In genomic region chr4:170026253-170026991, GRCh38 we compare ENCODE assay signal across 8 cellular contexts. TPM values are rescaled to one million over a fixed set of nuclear protein-coding genes. Genes with fewer than 3 reads are reported as not detected.
DNase-seq lines count a peak whose midpoint lies in the region; ATAC-seq and TF ChIP-seq lines count a peak whose summit lies in the region.

Gene MFAP3L (minus strand): TSS chr4:170026395. CDS start chr4:170005877, 20,518 bp downstream.

- peaks cover 44% of the 10 kb centered on the region for H3K27me3 ChIP-seq in HUES48 (ENCODE audit: control insufficient read depth, insufficient read depth, low read length)
- H3K27me3 ChIP-seq in RWPE2 (ENCODE audit: insufficient read depth, poor library complexity, severe bottlenecking) = no peaks in the 10 kb centered on the region
- peaks cover 15% of the 10 kb centered on the region for H3K27me3 ChIP-seq in neural cell (ENCODE audit: insufficient read depth, low read depth, low read length)

- H3K4me1 ChIP-seq in HUES48 (ENCODE audit: control insufficient read depth, insufficient read depth, low read length) = peaks cover 6% of the 10 kb centered on the region; the same call in 1 of the 2 replicates
- peaks cover 8% of the 10 kb centered on the region for H3K4me1 ChIP-seq in RWPE2 (ENCODE audit: insufficient read depth, poor library complexity, severe bottlenecking)

- no peak for TF ChIP-seq EP300 in neural cell (conservative IDR thresholded peaks at IDR 0.05; ENCODE audit: poor library complexity, severe bottlenecking)

- H3F3A ChIP-seq in neural cell (ENCODE audit: insufficient read depth, low read length, poor library complexity, severe bottlenecking) = no peaks in the 10 kb centered on the region

- H3K9me2 ChIP-seq in neural cell (ENCODE audit: insufficient read depth, low read length) = no peaks in the 10 kb centered on the region

- H2AFZ ChIP-seq in neural cell (ENCODE audit: low read depth, low read length) = peak within 1 kb of the TSS; percentile 46

- peak within 1 kb of the TSS; percentile 66 for H3K4me2 ChIP-seq in neural cell (ENCODE audit: low read length)

- TF ChIP-seq CTCF in RWPE2 (IDR thresholded peaks at IDR 0.05; ENCODE audit: poor library complexity, severe bottlenecking) = peak; percentile 23
- TF ChIP-seq CTCF in foreskin fibroblast (IDR thresholded peaks at IDR 0.05; ENCODE audit: low read depth, low read length) = no peak
- peak; percentile 58 for TF ChIP-seq CTCF in neural cell (IDR thresholded peaks at IDR 0.05; ENCODE audit: poor library complexity, severe bottlenecking)

- H3K9me3 ChIP-seq in HUES48 (ENCODE audit: control insufficient read depth, insufficient read depth, low read length) (no peaks in the 10 kb centered on the region), RWPE2 (ENCODE audit: severe bottlenecking) (no peaks in the 10 kb centered on the region), neural cell (ENCODE audit: low read length) (no peaks in the 10 kb centered on the region)

- H3K27ac ChIP-seq in HUES48 (ENCODE audit: low read depth, low read length) (peak within 1 kb of the TSS; percentile 81), RWPE2 (ENCODE audit: poor library complexity, severe bottlenecking) (peak within 1 kb of the TSS; percentile 17), neural cell (ENCODE audit: low read length) (no peak within 1 kb of the TSS)

- H3K4me3 ChIP-seq in HUES48 (ENCODE audit: low read depth, low read length) (peak within 1 kb of the TSS; percentile 80), RWPE2 (ENCODE audit: severe bottlenecking) (peak within 1 kb of the TSS; percentile 78), foreskin fibroblast (ENCODE audit: low read depth in 1 of 2, low read length in 2 of 2) (peak within 1 kb of the TSS; percentile 74 to 80), neural cell (ENCODE audit: low read length) (peak within 1 kb of the TSS; percentile 76)

- H3K79me2 ChIP-seq in neural cell (replicated peaks; ENCODE audit: insufficient read depth, low read length) = no peaks in the 10 kb centered on the region

- DNase-seq in D341Med (ENCODE audit: low spot score) = peak; percentile 98
- peak; percentile 79 for DNase-seq in RWPE2 (ENCODE audit: low spot score)
- DNase-seq in activated gamma-delta T cell treated with Interleukin-2 at 50 U/mL for 16 hours = peak; percentile 71
- DNase-seq in foreskin fibroblast = peak; percentile 92 to 96
- peak; percentile 86 for DNase-seq in stimulated activated naive CD8-positive, alpha-beta T cell treated with anti-CD3 and anti-CD28 coated beads, Interleukin-15, Interleukin-2, amounts not matched to agents 100 U/mL and 50 U/mL, for 24 hours

- H3K36me3 ChIP-seq in HUES48 (ENCODE audit: control insufficient read depth, insufficient read depth, low read length) = no peaks in the 10 kb centered on the region
- no peaks in the 10 kb centered on the region for H3K36me3 ChIP-seq in RWPE2 (ENCODE audit: low read depth)
- no peaks in the 10 kb centered on the region for H3K36me3 ChIP-seq in neural cell (ENCODE audit: insufficient read depth, low read length)

- no peaks in the 10 kb centered on the region for H4K20me1 ChIP-seq in neural cell (ENCODE audit: insufficient read depth)

- H3K9ac ChIP-seq in HUES48 (ENCODE audit: low read depth, low read length) (peak within 1 kb of the TSS; percentile 78), neural cell (ENCODE audit: low read length) (peak within 1 kb of the TSS; percentile 52)

- ATAC-seq in GM21515 (IDR thresholded peaks at IDR 0.05; ENCODE audit: unreplicated experiment) (peak; percentile 87), RWPE2 (ENCODE audit: low read depth) (peak; percentile 87)
- ATAC-seq in stimulated activated naive CD8-positive, alpha-beta T cell treated with anti-CD3 and anti-CD28 coated beads, Interleukin-15, Interleukin-2, amounts not matched to agents 100 U/mL and 50 U/mL, for 24 hours = peak; percentile 87

- peak; percentile 50 for TF ChIP-seq RAD21 in neural cell (conservative IDR thresholded peaks at IDR 0.05)

TF ChIP-seq in neural cell, 6 proteins besides CTCF, POLR2A, EP300 and RAD21:
- TF ChIP-seq TAF1 (IDR thresholded peaks at IDR 0.05; ENCODE audit: low read depth) (no peak), MXI1 (conservative IDR thresholded peaks at IDR 0.05; ENCODE audit: poor library complexity, severe bottlenecking) (peak; percentile 69), POLR2AphosphoS5 (IDR thresholded peaks at IDR 0.05) (peak; percentile 19)

RNA-seq across cellular contexts. Expression of gene MFAP3L, which starts in this region (rescaled TPM):
- 1.8 and 4.0 TPM in 2 replicates for polyA plus RNA-seq in neural cell
- polyA minus RNA-seq in neural cell = 5.1 and 5.8 TPM in 2 replicates
